Comparison of ENCODE assay signal across 12 cellular contexts in genomic region chr20:58251979-58252591, GRCh38. TPM values are rescaled to one million over a fixed set of nuclear protein-coding genes. Genes with fewer than 3 reads are reported as not detected.
DNase-seq lines count a peak whose midpoint lies in the region; ATAC-seq, FAIRE-seq and TF ChIP-seq lines count a peak whose summit lies in the region.
"Had no signal": no experiment of that assay in that cellular context is flagged by ENCODE, and none has a peak within 500 bp of the region (broad histone marks: within the 10 kb centered on the region; RNA-seq: fewer than 3 reads in every experiment).

No MANE protein-coding gene starts in this region.

- no peaks in the 10 kb centered on the region for H3K9me3 Mint-ChIP-seq in activated naive CD4-positive, alpha-beta T cell treated with anti-CD3 and anti-CD28 coated beads for 36 hours
- H3K9me3 Mint-ChIP-seq in stimulated activated effector memory CD8-positive, alpha-beta T cell treated with anti-CD3 and anti-CD28 coated beads, Interleukin-12 subunit alpha, Interleukin-12 subunit beta, amount 100 ng/mL, for 72 hours: no peaks in the 10 kb centered on the region
- H3K9me3 Mint-ChIP-seq: CD4-positive, alpha-beta memory T cell had no signal

- no peaks in the 10 kb centered on the region for H3K27me3 ChIP-seq in vagina
- H3K27me3 ChIP-seq: gastrocnemius medialis, neural progenitor cell had no signal

- no peak for TF ChIP-seq CTCF in vagina (IDR thresholded peaks at IDR 0.05)

- no peaks in the 10 kb centered on the region for H3K4me1 ChIP-seq in vagina
- H3K4me1 ChIP-seq: gastrocnemius medialis, neural progenitor cell had no signal

- peak; percentile 93 for FAIRE-seq in RCC 7860 (lab: Jason Lieb, UNC)

- no peaks in the 10 kb centered on the region for H3K9me3 ChIP-seq in vagina
- H3K9me3 ChIP-seq: gastrocnemius medialis had no signal

- no peak overlapping the region for H3K4me3 ChIP-seq in vagina
- H3K4me3 ChIP-seq: gastrocnemius medialis, neural progenitor cell had no signal

- intact Hi-C loops in activated naive CD4-positive, alpha-beta T cell treated with anti-CD3 and anti-CD28 coated beads for 36 hours (cut with micrococcal nuclease): loop anchor here (2.0 kb wide), 1 partner anchor 55 kb away; no protein-coding TSS in a partner anchor
- intact Hi-C loops in vagina (cut with DNase I): no loop called here

- TF ChIP-seq POLR2A in vagina (IDR thresholded peaks at IDR 0.05): no peak

- H3K36me3 ChIP-seq in vagina: peaks cover 0 to 11% of the 10 kb centered on the region in 2 donors
- H3K36me3 ChIP-seq: neural progenitor cell had no signal

- CTCF ChIA-PET in activated naive CD4-positive, alpha-beta T cell treated with anti-CD3 and anti-CD28 coated beads for 36 hours (lab: Charles Lee): interaction anchor here (0.9 to 1.4 kb wide), 2 partner anchors 15 to 48 kb away, joined by 3 to 4 read pairs; no protein-coding TSS in a partner anchor

- peaks cover 39% of the 10 kb centered on the region for H3K4me1 Mint-ChIP-seq in activated naive CD4-positive, alpha-beta T cell treated with anti-CD3 and anti-CD28 coated beads for 36 hours (ENCODE audit: low read depth)
- peaks cover 18% of the 10 kb centered on the region for H3K4me1 Mint-ChIP-seq in stimulated activated effector memory CD8-positive, alpha-beta T cell treated with anti-CD3 and anti-CD28 coated beads, Interleukin-12 subunit alpha, Interleukin-12 subunit beta, amount 100 ng/mL, for 72 hours
- H3K4me1 Mint-ChIP-seq: neural progenitor cell had no signal

- no peaks in the 10 kb centered on the region for H3K27me3 Mint-ChIP-seq in activated naive CD4-positive, alpha-beta T cell treated with anti-CD3 and anti-CD28 coated beads for 36 hours (ENCODE audit: low read depth)
- H3K27me3 Mint-ChIP-seq: CD4-positive, alpha-beta memory T cell had no signal

- DNase-seq in activated naive CD4-positive, alpha-beta T cell treated with anti-CD3 and anti-CD28 coated beads for 36 hours: no peak
- no peak for DNase-seq in activated naive CD4-positive, alpha-beta T cell (lab: John Stamatoyannopoulos, UW)
- DNase-seq in RCC 7860 (ENCODE audit: low spot score): peak; percentile 80
- peak; percentile 85 for DNase-seq in fibroblast of gingiva (ENCODE audit: low read depth)
- no peak for DNase-seq in stimulated activated effector memory CD8-positive, alpha-beta T cell treated with anti-CD3 and anti-CD28 coated beads, Interleukin-12 subunit alpha, Interleukin-12 subunit beta, amount 100 ng/mL, for 72 hours (ENCODE audit: low spot score in 2 of 2)
- DNase-seq in DMS 273 (lab: John Stamatoyannopoulos, UW; ENCODE audit: unreplicated experiment): no peak
- DNase-seq in vagina (ENCODE audit: extremely low spot score in 2 of 2): no peak
- DNase-seq: CD4-positive, alpha-beta memory T cell; gastrocnemius medialis had no signal

- no peak overlapping the region for H3K4me3 Mint-ChIP-seq in activated naive CD4-positive, alpha-beta T cell treated with anti-CD3 and anti-CD28 coated beads for 36 hours
- no peak overlapping the region for H3K4me3 Mint-ChIP-seq in stimulated activated effector memory CD8-positive, alpha-beta T cell treated with anti-CD3 and anti-CD28 coated beads, Interleukin-12 subunit alpha, Interleukin-12 subunit beta, amount 100 ng/mL, for 72 hours
- H3K4me3 Mint-ChIP-seq: CD4-positive, alpha-beta memory T cell; neural progenitor cell had no signal

- H3K27ac Mint-ChIP-seq in activated naive CD4-positive, alpha-beta T cell treated with anti-CD3 and anti-CD28 coated beads for 36 hours: peak overlapping the region; percentile 18
- no peak overlapping the region for H3K27ac Mint-ChIP-seq in stimulated activated effector memory CD8-positive, alpha-beta T cell treated with anti-CD3 and anti-CD28 coated beads, Interleukin-12 subunit alpha, Interleukin-12 subunit beta, amount 100 ng/mL, for 72 hours
- H3K27ac Mint-ChIP-seq: neural progenitor cell had no signal

- no peak overlapping the region for H3K27ac ChIP-seq in vagina
- H3K27ac ChIP-seq: gastrocnemius medialis, KMS-11, neural progenitor cell had no signal

- H3K36me3 Mint-ChIP-seq in activated naive CD4-positive, alpha-beta T cell treated with anti-CD3 and anti-CD28 coated beads for 36 hours (ENCODE audit: low read depth): peaks cover 26% of the 10 kb centered on the region
- peaks cover 38% of the 10 kb centered on the region for H3K36me3 Mint-ChIP-seq in stimulated activated effector memory CD8-positive, alpha-beta T cell treated with anti-CD3 and anti-CD28 coated beads, Interleukin-12 subunit alpha, Interleukin-12 subunit beta, amount 100 ng/mL, for 72 hours

- peak; percentile 77 for ATAC-seq in stimulated activated effector memory CD8-positive, alpha-beta T cell treated with anti-CD3 and anti-CD28 coated beads, Interleukin-12 subunit alpha, Interleukin-12 subunit beta, amount 100 ng/mL, for 72 hours
- no peak for ATAC-seq in GM21360 (IDR thresholded peaks at IDR 0.05; ENCODE audit: unreplicated experiment)
- ATAC-seq: gastrocnemius medialis had no signal

RNA-seq across cellular contexts. Expression of gene ANKRD60, which starts 23.6 kb away (rescaled TPM):
- total RNA-seq in activated naive CD4-positive, alpha-beta T cell treated with anti-CD3 and anti-CD28 coated beads for 36 hours: not detected
- not detected for total RNA-seq in vagina
- total RNA-seq: CD4-positive, alpha-beta memory T cell; gastrocnemius medialis had no signal

RNA-seq across cellular contexts. Expression of gene RAB22A, which starts 57.4 kb away (rescaled TPM):
- 1 to 10 TPM; 9.3 to 9.8 TPM for total RNA-seq in activated naive CD4-positive, alpha-beta T cell treated with anti-CD3 and anti-CD28 coated beads for 36 hours
- total RNA-seq in vagina: 15.2 TPM

Comparison
In these comparisons a context has a peak if more than half of its experiments do, and no peak if none do; other contexts are left out.
1. DNase-seq: peak in RCC 7860 (single experiment) and fibroblast of gingiva (single experiment); none in activated naive CD4-positive, alpha-beta T cell treated with anti-CD3 and anti-CD28 coated beads for 36 hours (single experiment), activated naive CD4-positive, alpha-beta T cell (0 of 4), stimulated activated effector memory CD8-positive, alpha-beta T cell treated with anti-CD3 and anti-CD28 coated beads, Interleukin-12 subunit alpha, Interleukin-12 subunit beta, amount 100 ng/mL, for 72 hours (0 of 2), DMS 273 (single experiment) and vagina (0 of 2).